ENCODE assay signal across 23 cellular contexts in genomic region chr6:75145211-75145610, GRCh38.
DNase-seq lines count a peak whose midpoint lies in the region; ATAC-seq, FAIRE-seq and TF ChIP-seq lines count a peak whose summit lies in the region.
"Had no signal": no experiment of that assay in that cellular context is flagged by ENCODE, and none has a peak within 500 bp of the region (broad histone marks: within the 10 kb centered on the region; RNA-seq: fewer than 3 reads in every experiment).

No MANE protein-coding gene starts in this region.

- ATAC-seq in pancreas: peak; percentile 37 to 84 (median 47)
- no peak for ATAC-seq in Right ventricle myocardium superior (ENCODE audit: poor library complexity)
- ATAC-seq: A549; CD8-positive, alpha-beta T cell; GM12878 had no signal

- peak overlapping the region; percentile 18 for H3K27ac Mint-ChIP-seq in chondrocyte (ENCODE audit: unreplicated experiment)
- H3K27ac Mint-ChIP-seq: B cell; CD4-positive, alpha-beta T cell; CD8-positive, alpha-beta T cell had no signal

- H3K4me1 ChIP-seq in pancreas: no peaks in the 10 kb centered on the region
- H3K4me1 ChIP-seq: A549, Caco-2 had no signal

- peaks cover 43% of the 10 kb centered on the region for H3K4me1 Mint-ChIP-seq in chondrocyte (ENCODE audit: low read depth)
- H3K4me1 Mint-ChIP-seq: B cell had no signal

- H3K9me3 Mint-ChIP-seq in chondrocyte (ENCODE audit: low read depth): no peaks in the 10 kb centered on the region
- H3K9me3 Mint-ChIP-seq: CD4-positive, alpha-beta T cell; CD8-positive, alpha-beta T cell had no signal

- intact Hi-C loops in pancreas (cut with DNase I): no loop called here
- intact Hi-C loops in Right ventricle myocardium superior (cut with DNase I): no loop called here

- 32 to 39% methylated on average over 4 of the region's 4 CpGs for WGBS in pancreas, 2 donors

- no peak overlapping the region for H3K4me3 ChIP-seq in pancreas
- H3K4me3 ChIP-seq: A549; BLaER1 treated with 17β-estradiol and CSF1 and Interleukin-3, amounts not matched to agents 10 nM and 100 nM; GM12878 had no signal

- no peaks in the 10 kb centered on the region for H3K36me3 ChIP-seq in pancreas
- H3K36me3 ChIP-seq: BLaER1 treated with 17β-estradiol and CSF1 and Interleukin-3, amounts not matched to agents 10 nM and 100 nM had no signal

- H3K9me3 ChIP-seq in pancreas: no peaks in the 10 kb centered on the region
- H3K9me3 ChIP-seq: A549; BLaER1 treated with 17β-estradiol and CSF1 and Interleukin-3, amounts not matched to agents 10 nM and 100 nM; Caco-2 had no signal

- no peaks in the 10 kb centered on the region for H3K27me3 ChIP-seq in pancreas
- H3K27me3 ChIP-seq: BLaER1 treated with 17β-estradiol and CSF1 and Interleukin-3, amounts not matched to agents 10 nM and 100 nM had no signal

- FAIRE-seq in pancreas (lab: Jason Lieb, UNC): no peak
- FAIRE-seq: A549, D721Med, GM12878, GM12892, GM18507 had no signal

- no peak overlapping the region for H3K27ac ChIP-seq in pancreas
- H3K27ac ChIP-seq: 22Rv1; A549; BLaER1 treated with 17β-estradiol and CSF1 and Interleukin-3, amounts not matched to agents 10 nM and 100 nM; C4-2B had no signal

- no peaks in the 10 kb centered on the region for H3K27me3 Mint-ChIP-seq in chondrocyte (ENCODE audit: low read depth)
- H3K27me3 Mint-ChIP-seq: B cell had no signal

- peaks cover 41% of the 10 kb centered on the region for H3K36me3 Mint-ChIP-seq in chondrocyte (ENCODE audit: low read depth)
- H3K36me3 Mint-ChIP-seq: CD8-positive, alpha-beta T cell had no signal

- no peak overlapping the region for H3K4me3 Mint-ChIP-seq in chondrocyte (ENCODE audit: unreplicated experiment)
- H3K4me3 Mint-ChIP-seq: B cell; CD4-positive, alpha-beta T cell; CD8-positive, alpha-beta T cell had no signal

- TF ChIP-seq CTCF in chondrocyte (IDR thresholded peaks at IDR 0.05) (no peak), pancreas (IDR thresholded peaks at IDR 0.05) (no peak)

- peak; percentile 9 to 26 for DNase-seq in NCI-H526 (lab: John Stamatoyannopoulos, UW)
- DNase-seq in NCI-H526 treated with DMSO at 0.1 percent for 48 hours (lab: John Stamatoyannopoulos, UW): no peak
- no peak for DNase-seq in chondrocyte (ENCODE audit: low spot score)
- DNase-seq in pancreas: peak in 2 of 6 donors; percentile 14 to 19
- DNase-seq in DMS79 treated with DMSO at 0.1 percent for 48 hours (lab: John Stamatoyannopoulos, UW): no peak
- no peak for DNase-seq in Right ventricle myocardium superior
- DNase-seq: AML-193; Caco-2; Calu3; CD4-positive, alpha-beta T cell; CD8-positive, alpha-beta T cell; DND-41; EL; GDM1 had no signal

Comparison
In these comparisons a context has a peak if more than half of its experiments do, and no peak if none do; other contexts are left out.
1. DNase-seq: peak in NCI-H526 (2 of 2); none in NCI-H526 treated with DMSO at 0.1 percent for 48 hours (single experiment), chondrocyte (single experiment), DMS79 treated with DMSO at 0.1 percent for 48 hours (single experiment) and Right ventricle myocardium superior (single experiment).